ENCODE assay signal across 1 cellular context in the genomic region with DNA sequence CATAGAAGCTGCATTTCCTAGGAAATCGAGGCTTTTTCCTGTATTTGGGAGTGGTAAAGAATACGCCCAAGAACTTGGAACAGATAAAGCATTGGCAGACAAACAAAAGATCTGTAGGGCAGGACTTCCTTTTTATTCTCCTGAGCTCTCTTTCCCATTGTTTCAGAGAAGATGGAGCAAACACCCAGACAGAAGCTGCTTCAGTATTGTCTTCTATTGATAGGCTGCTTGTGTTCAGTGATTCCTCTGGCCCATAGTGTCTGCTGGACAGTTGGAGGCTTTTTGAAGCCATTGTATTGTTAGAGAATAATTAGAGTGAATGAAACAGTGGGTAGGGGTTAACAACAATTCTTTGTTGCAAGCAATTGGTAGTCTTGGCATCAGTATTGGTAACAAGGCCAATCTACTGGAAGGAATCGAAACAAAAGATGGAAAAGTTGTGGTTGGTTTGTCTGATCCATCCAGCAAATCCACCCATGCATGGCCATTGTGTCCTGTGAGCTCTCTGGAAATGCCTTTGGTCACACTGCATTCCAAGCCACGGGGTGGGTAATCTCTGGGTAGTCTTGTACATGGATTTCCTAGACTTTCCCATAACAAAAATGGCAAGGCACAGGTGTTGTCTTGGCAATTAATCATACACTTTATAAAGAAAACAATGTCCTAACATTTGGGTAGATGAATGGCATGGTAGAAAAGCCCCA.
TF ChIP-seq lines count a peak whose summit lies in the region.

No MANE protein-coding gene starts in this region.

TF ChIP-seq in endothelial cell of umbilical vein, 7 proteins besides CTCF, POLR2A, EP300 and RAD21 (continued from another document):
- TF ChIP-seq GATA2 (IDR thresholded peaks at IDR 0.05; ENCODE audit: insufficient read depth, insufficient read length, low read depth, low read length) (no peak), MYC (IDR thresholded peaks at IDR 0.05; ENCODE audit: low read depth, low read length) (no peak), FOS (IDR thresholded peaks at IDR 0.05; ENCODE audit: borderline replicate concordance, insufficient read depth, low read length) (no peak), JUN (IDR thresholded peaks at IDR 0.05; ENCODE audit: borderline replicate concordance, insufficient read depth, insufficient read length, low read depth) (no peak)
- TF ChIP-seq, protein P1, sequence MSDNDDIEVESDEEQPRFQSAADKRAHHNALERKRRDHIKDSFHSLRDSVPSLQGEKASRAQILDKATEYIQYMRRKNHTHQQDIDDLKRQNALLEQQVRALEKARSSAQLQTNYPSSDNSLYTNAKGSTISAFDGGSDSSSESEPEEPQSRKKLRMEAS (IDR thresholded peaks at IDR 0.05; ENCODE audit: insufficient read depth, insufficient read length) = no peak
TF ChIP-seq in endothelial cell of umbilical vein: peak in this region for 0.
